ENCODE assay signal across 29 cellular contexts in the genomic region with DNA sequence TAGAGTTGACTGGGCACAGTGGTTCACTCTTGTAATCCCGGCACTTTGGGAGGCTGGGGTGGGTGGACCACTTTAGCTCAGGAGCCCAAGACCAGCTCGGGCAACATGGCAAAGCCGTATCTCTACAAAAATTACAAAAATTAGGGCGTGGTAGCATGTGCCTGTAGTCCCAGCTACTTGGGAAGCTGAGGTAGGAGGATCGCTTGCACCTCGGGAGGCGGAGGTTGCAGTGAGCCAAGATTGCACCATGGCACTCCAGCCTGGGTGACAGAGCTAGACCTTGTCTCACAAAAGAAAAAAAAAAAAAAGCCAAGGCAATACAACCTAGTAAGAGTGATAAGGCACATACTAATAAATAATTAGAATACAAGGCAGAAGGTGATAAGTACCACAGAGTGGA.
"Had no signal": no experiment of that assay in that cellular context is flagged by ENCODE, and none has a peak within 500 bp of the region (broad histone marks: within the 10 kb centered on the region; RNA-seq: fewer than 3 reads in every experiment).

No MANE protein-coding gene starts in this region.

- H3K27me3 Mint-ChIP-seq: activated B cell treated with CpG ODN at 0.5 μM for 24 hours; activated CD8-positive, alpha-beta T cell treated with anti-CD3 and anti-CD28 coated beads for 36 hours; activated naive CD8-positive, alpha-beta T cell; activated T-helper 17 cell treated with anti-CD3 and anti-CD28 coated beads, Interleukin-2, amount 50 U/mL, for 72 hours; T-cell had no signal

- H3K27ac ChIP-seq: brain microvascular endothelial cell, epithelial cell of prostate, esophagus squamous epithelium, WERI-Rb-1 had no signal

- H3K36me3 ChIP-seq: brain microvascular endothelial cell, esophagus squamous epithelium, WERI-Rb-1 had no signal

- DNase-seq: activated B cell treated with CpG ODN at 0.5 μM for 24 hours; activated CD4-positive, alpha-beta T cell treated with anti-CD3 and anti-CD28 coated beads for 48 hours; activated CD4-positive, alpha-beta T cell treated with anti-CD3 and anti-CD28 coated beads, Interleukin-2, amount 50 U/mL, for 1 hour; activated CD4-positive, alpha-beta T cell treated with anti-CD3 and anti-CD28 coated beads, Interleukin-2, amount 50 U/mL, for 48 hours; activated CD8-positive, alpha-beta memory T cell treated with anti-CD3 and anti-CD28 coated beads for 24 hours; activated CD8-positive, alpha-beta T cell treated with anti-CD3 and anti-CD28 coated beads for 36 hours; activated effector memory CD4-positive, alpha-beta T cell treated with Interleukin-2 at 50 U/mL for 16 hours; activated gamma-delta T cell treated with Interleukin-2 at 50 U/mL for 16 hours; activated naive CD4-positive, alpha-beta T cell treated with anti-CD3 and anti-CD28 coated beads, Interleukin-2, amount 50 U/mL, for 16 hours; activated naive CD4-positive, alpha-beta T cell treated with Interleukin-2 at 50 U/mL for 16 hours; activated T-cell treated with anti-CD3 and anti-CD28 coated beads, Interleukin-2, amount 50 U/mL, for 4 hours; amniotic stem cell; anterior cingulate cortex; brain microvascular endothelial cell; caudate nucleus; cortex of kidney; effector CD8-positive, alpha-beta T cell; esophagus squamous epithelium; foreskin melanocyte; SW 1271; T-cell; T1000; WERI-Rb-1 had no signal

- H3K36me3 Mint-ChIP-seq: T-cell had no signal

- H3K4me3 ChIP-seq: esophagus squamous epithelium had no signal

- H3K9me3 Mint-ChIP-seq: activated CD8-positive, alpha-beta T cell treated with anti-CD3 and anti-CD28 coated beads for 36 hours; activated T-cell treated with anti-CD3 and anti-CD28 coated beads, Interleukin-2, amount 50 U/mL, for 4 hours; activated T-helper 17 cell treated with anti-CD3 and anti-CD28 coated beads, Interleukin-2, amount 50 U/mL, for 72 hours; T-helper 2 cell treated with Interferon-gamma antibody and Interleukin-4, amounts not matched to agents 5 μg/mL and 100 μg/mL, for 36 hours had no signal

- H3K27me3 ChIP-seq: brain microvascular endothelial cell, esophagus squamous epithelium had no signal

- H3K4me1 ChIP-seq: esophagus squamous epithelium had no signal

- H3K4me3 Mint-ChIP-seq: activated B cell treated with CpG ODN at 0.5 μM for 24 hours; activated CD8-positive, alpha-beta T cell treated with anti-CD3 and anti-CD28 coated beads for 36 hours; activated naive CD8-positive, alpha-beta T cell; activated T-cell treated with anti-CD3 and anti-CD28 coated beads, Interleukin-2, amount 50 U/mL, for 4 hours; activated T-helper 17 cell treated with anti-CD3 and anti-CD28 coated beads, Interleukin-2, amount 50 U/mL, for 72 hours; T-cell; T-helper 1 cell treated with Interleukin-12 subunit alpha and Interleukin-12 subunit beta and Interleukin-4 antibody, amounts not matched to agents 30 μg/mL and 1 μg/mL, for 36 hours; T-helper 2 cell treated with Interferon-gamma antibody and Interleukin-4, amounts not matched to agents 5 μg/mL and 100 μg/mL, for 36 hours had no signal

- ATAC-seq: activated CD4-positive, CD25-positive, alpha-beta regulatory T cell treated with anti-CD3 and anti-CD28 coated beads, Interleukin-2, amount 50 U/mL, for 24 hours; activated CD8-positive, alpha-beta T cell treated with anti-CD3 and anti-CD28 coated beads for 36 hours; activated T-cell treated with anti-CD3 and anti-CD28 coated beads, Interleukin-2, amount 50 U/mL, for 4 hours; activated T-helper 17 cell treated with anti-CD3 and anti-CD28 coated beads, Interleukin-2, amount 50 U/mL, for 72 hours; T-cell had no signal

- H3K27ac Mint-ChIP-seq: activated B cell treated with CpG ODN at 0.5 μM for 24 hours; activated CD8-positive, alpha-beta T cell treated with anti-CD3 and anti-CD28 coated beads for 36 hours; activated naive CD8-positive, alpha-beta T cell; activated T-helper 17 cell treated with anti-CD3 and anti-CD28 coated beads, Interleukin-2, amount 50 U/mL, for 72 hours; T-cell; T-helper 1 cell treated with Interleukin-12 subunit alpha and Interleukin-12 subunit beta and Interleukin-4 antibody, amounts not matched to agents 30 μg/mL and 1 μg/mL, for 36 hours; T-helper 2 cell treated with Interferon-gamma antibody and Interleukin-4, amounts not matched to agents 5 μg/mL and 100 μg/mL, for 36 hours had no signal

- H3K9me3 ChIP-seq: esophagus squamous epithelium had no signal
